Comparison of ENCODE assay signal across 8 cellular contexts in the genomic region with DNA sequence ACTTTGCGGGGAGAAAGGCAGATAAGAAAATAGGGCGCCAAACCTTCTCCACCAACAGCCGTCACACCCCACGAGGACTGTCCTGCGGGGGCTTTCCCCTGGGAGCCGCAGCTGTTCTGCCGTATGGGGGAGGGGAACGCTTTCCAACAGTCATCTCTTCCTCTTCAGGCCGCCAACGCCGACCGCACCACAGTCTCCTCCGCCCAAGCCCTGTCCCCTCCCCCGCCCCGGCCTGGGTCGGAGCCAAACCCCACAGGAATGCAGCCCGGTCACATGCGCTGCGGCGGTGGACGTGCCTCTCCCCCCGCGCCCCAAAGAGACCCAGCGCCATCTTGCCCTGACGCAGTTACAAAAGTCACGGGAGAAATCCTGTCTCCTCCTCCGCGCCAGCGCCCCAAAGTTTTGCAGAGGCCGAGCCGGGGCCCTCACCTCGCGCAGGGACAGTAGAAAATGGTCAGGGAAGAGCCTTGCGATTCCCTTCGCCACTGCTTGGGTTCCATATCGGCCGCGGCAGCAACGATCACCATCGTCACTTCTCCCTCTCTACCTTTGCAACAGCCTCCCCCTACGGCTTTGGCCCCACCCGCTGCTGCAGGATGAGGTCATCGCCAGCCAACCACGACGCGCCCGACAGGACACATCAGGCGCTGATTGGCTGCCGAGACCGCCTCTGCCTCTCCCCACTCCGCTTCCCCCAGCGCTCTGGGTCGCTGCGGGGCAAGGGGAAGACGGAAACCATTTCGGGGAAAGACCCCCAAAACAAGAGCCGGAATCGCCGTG. TPM values are rescaled to one million over a fixed set of nuclear protein-coding genes. Genes with fewer than 3 reads are reported as not detected.
DNase-seq lines count a peak whose midpoint lies in the region; ATAC-seq and TF ChIP-seq lines count a peak whose summit lies in the region.

No MANE protein-coding gene starts in this region.

- peak overlapping the region; percentile 100 for H3K27ac ChIP-seq in thymus (ENCODE audit: low read depth)

- TF ChIP-seq CTCF in osteocyte (IDR thresholded peaks at IDR 0.05): no peak

- peak overlapping the region; percentile 94 for H3K4me3 Mint-ChIP-seq in activated naive CD8-positive, alpha-beta T cell treated with anti-CD3 and anti-CD28 coated beads, Interleukin-2, amount 10 ng/mL, durations not matched to agents 7 days and 5 days
- H3K4me3 Mint-ChIP-seq in osteocyte (ENCODE audit: unreplicated experiment): peak overlapping the region; percentile 98

- no peaks in the 10 kb centered on the region for H3K9me3 ChIP-seq in thymus (ENCODE audit: control insufficient read depth)

- POLR2A ChIA-PET in activated naive CD8-positive, alpha-beta T cell treated with anti-CD3 and anti-CD28 coated beads, Interleukin-2, amount 10 ng/mL, durations not matched to agents 7 days and 5 days (lab: Charles Lee): interaction anchor here (0.8 to 10.6 kb wide), 19 partner anchors 9 to 1669 kb away, joined by 3 to 213 read pairs (median 3); a partner anchor contains a TSS

- ATAC-seq in HG02642 (IDR thresholded peaks at IDR 0.05; ENCODE audit: poor library complexity, unreplicated experiment): peak; percentile 80
- ATAC-seq in activated naive CD8-positive, alpha-beta T cell treated with anti-CD3 and anti-CD28 coated beads, Interleukin-2, amount 10 ng/mL, durations not matched to agents 7 days and 5 days (ENCODE audit: low read depth): peak; percentile 76

- DNase-seq in NCI-H1105 (lab: John Stamatoyannopoulos, UW) (peak; percentile 97), SKM-1 (lab: John Stamatoyannopoulos, UW; ENCODE audit: unreplicated experiment) (peak; percentile 93), head of caudate nucleus (peak; percentile 97 to 100 (median 99)), osteocyte (ENCODE audit: extremely low spot score, unreplicated experiment) (peak; percentile 99)
- DNase-seq in activated naive CD8-positive, alpha-beta T cell treated with anti-CD3 and anti-CD28 coated beads, Interleukin-2, amount 10 ng/mL, durations not matched to agents 7 days and 5 days: peak; percentile 99

- peaks cover 31% of the 10 kb centered on the region for H3K4me1 Mint-ChIP-seq in activated naive CD8-positive, alpha-beta T cell treated with anti-CD3 and anti-CD28 coated beads, Interleukin-2, amount 10 ng/mL, durations not matched to agents 7 days and 5 days
- H3K4me1 Mint-ChIP-seq in osteocyte (ENCODE audit: unreplicated experiment): peaks cover 45% of the 10 kb centered on the region

- intact Hi-C loops in head of caudate nucleus (cut with DNase I): loop anchor here (1.0 kb wide), 1 partner anchor 29 kb away; no protein-coding TSS in a partner anchor

- no peaks in the 10 kb centered on the region for H3K27me3 ChIP-seq in thymus (ENCODE audit: control insufficient read depth, insufficient read depth)

- peak; percentile 74 for TF ChIP-seq POLR2A in GM10847 (IDR thresholded peaks at IDR 0.05; ENCODE audit: extremely low read depth, insufficient read length)

- peaks cover 49% of the 10 kb centered on the region for H3K36me3 Mint-ChIP-seq in activated naive CD8-positive, alpha-beta T cell treated with anti-CD3 and anti-CD28 coated beads, Interleukin-2, amount 10 ng/mL, durations not matched to agents 7 days and 5 days
- peaks cover 11% of the 10 kb centered on the region for H3K36me3 Mint-ChIP-seq in osteocyte (ENCODE audit: unreplicated experiment)

- H3K27ac Mint-ChIP-seq in activated naive CD8-positive, alpha-beta T cell treated with anti-CD3 and anti-CD28 coated beads, Interleukin-2, amount 10 ng/mL, durations not matched to agents 7 days and 5 days: peak overlapping the region; percentile 100
- peak overlapping the region; percentile 100 for H3K27ac Mint-ChIP-seq in osteocyte (ENCODE audit: unreplicated experiment)

- no peaks in the 10 kb centered on the region for H3K9me3 Mint-ChIP-seq in activated naive CD8-positive, alpha-beta T cell treated with anti-CD3 and anti-CD28 coated beads, Interleukin-2, amount 10 ng/mL, durations not matched to agents 7 days and 5 days
- H3K9me3 Mint-ChIP-seq in osteocyte (ENCODE audit: unreplicated experiment): no peaks in the 10 kb centered on the region

- under 1% methylated on average over 59 of the region's 59 CpGs for WGBS in thymus

- H3K27me3 Mint-ChIP-seq in activated naive CD8-positive, alpha-beta T cell treated with anti-CD3 and anti-CD28 coated beads, Interleukin-2, amount 10 ng/mL, durations not matched to agents 7 days and 5 days: no peaks in the 10 kb centered on the region
- no peaks in the 10 kb centered on the region for H3K27me3 Mint-ChIP-seq in osteocyte (ENCODE audit: unreplicated experiment)

- H3K4me1 ChIP-seq in thymus (ENCODE audit: control insufficient read depth, insufficient read depth, low read length): peaks cover 15% of the 10 kb centered on the region

- H3K4me3 ChIP-seq in thymus (ENCODE audit: low read length): peak overlapping the region; percentile 100

- no peaks in the 10 kb centered on the region for H3K36me3 ChIP-seq in thymus (ENCODE audit: control insufficient read depth, insufficient read depth)

RNA-seq across cellular contexts. Expression of a gene that starts 1.3 kb away (rescaled TPM):
- 100 to 1,000 TPM; 141 to 145 TPM for total RNA-seq in activated naive CD8-positive, alpha-beta T cell treated with anti-CD3 and anti-CD28 coated beads, Interleukin-2, amount 10 ng/mL, durations not matched to agents 7 days and 5 days
- 72.9 and 75.6 TPM in 2 replicates for total RNA-seq in osteocyte
- polyA plus RNA-seq in thymus: 26.5 TPM

Comparison
In these comparisons a context has a peak if more than half of its experiments do, and no peak if none do; other contexts are left out.
1. Peak in every context shown above with its lines: DNase-seq, ATAC-seq, H3K4me3 ChIP-seq and H3K27ac ChIP-seq.